Comparison of ENCODE assay signal across 9 cellular contexts in genomic region chr12:106288510-106289195, GRCh38. TPM values are rescaled to one million over a fixed set of nuclear protein-coding genes. Genes with fewer than 3 reads are reported as not detected.
DNase-seq lines count a peak whose midpoint lies in the region; ATAC-seq and TF ChIP-seq lines count a peak whose summit lies in the region.
"Had no signal": no experiment of that assay in that cellular context is flagged by ENCODE, and none has a peak within 500 bp of the region (broad histone marks: within the 10 kb centered on the region; RNA-seq: fewer than 3 reads in every experiment).

No MANE protein-coding gene starts in this region.

- no peaks in the 10 kb centered on the region for H3K36me3 Mint-ChIP-seq in GM23338 (ENCODE audit: low read depth)
- no peaks in the 10 kb centered on the region for H3K36me3 Mint-ChIP-seq in activated T-helper 1 cell treated with anti-CD3 and anti-CD28 coated beads, Interleukin-12 subunit alpha, Interleukin-12 subunit beta, Interleukin-2, Interleukin-4 antibody, amounts not matched to agents 30 ng/mL and 10 ng/mL and 1 ng/mL, durations not matched to agents 14 hours and 24 hours and 36 hours (ENCODE audit: low read depth)

- H3K9me2 ChIP-seq in GM23338 (ENCODE audit: insufficient read depth) (no peaks in the 10 kb centered on the region), PC-9 (ENCODE audit: insufficient read depth) (no peaks in the 10 kb centered on the region)

- no peak overlapping the region for H3K4me3 Mint-ChIP-seq in GM23338
- no peak overlapping the region for H3K4me3 Mint-ChIP-seq in activated T-helper 1 cell treated with anti-CD3 and anti-CD28 coated beads, Interleukin-12 subunit alpha, Interleukin-12 subunit beta, Interleukin-2, Interleukin-4 antibody, amounts not matched to agents 30 ng/mL and 10 ng/mL and 1 ng/mL, durations not matched to agents 14 hours and 24 hours and 36 hours

- ATAC-seq in GM23338: no peak
- no peak for ATAC-seq in GM18517 (IDR thresholded peaks at IDR 0.05; ENCODE audit: unreplicated experiment)

- H3K4me1 ChIP-seq in GM23338 (ENCODE audit: insufficient read depth) (no peaks in the 10 kb centered on the region), PC-9 (replicated peaks; ENCODE audit: insufficient read depth) (peaks cover 40% of the 10 kb centered on the region)

- POLR2A ChIA-PET in PC-9 (lab: Charles Lee; ENCODE audit: unreplicated experiment): no interaction called here

- H4K20me1 ChIP-seq in GM23338 (replicated peaks; ENCODE audit: insufficient read depth) (no peaks in the 10 kb centered on the region), PC-9 (ENCODE audit: insufficient read depth) (no peaks in the 10 kb centered on the region)

- H3K36me3 ChIP-seq in GM23338 (ENCODE audit: insufficient read depth) (no peaks in the 10 kb centered on the region), PC-9 (ENCODE audit: low read depth) (no peaks in the 10 kb centered on the region)

- no peaks in the 10 kb centered on the region for H3K9me3 Mint-ChIP-seq in GM23338
- H3K9me3 Mint-ChIP-seq in activated T-helper 1 cell treated with anti-CD3 and anti-CD28 coated beads, Interleukin-12 subunit alpha, Interleukin-12 subunit beta, Interleukin-2, Interleukin-4 antibody, amounts not matched to agents 30 ng/mL and 10 ng/mL and 1 ng/mL, durations not matched to agents 14 hours and 24 hours and 36 hours: no peaks in the 10 kb centered on the region

- H2AFZ ChIP-seq in GM23338 (peak overlapping the region; percentile 56), PC-9 (peak overlapping the region; percentile 78)

- H3K4me3 ChIP-seq in GM23338 (no peak overlapping the region), PC-9 (no peak overlapping the region)

- H3K27me3 Mint-ChIP-seq in GM23338 (ENCODE audit: insufficient read depth, low read depth, poor library complexity): no peaks in the 10 kb centered on the region
- H3K27me3 Mint-ChIP-seq in activated T-helper 1 cell treated with anti-CD3 and anti-CD28 coated beads, Interleukin-12 subunit alpha, Interleukin-12 subunit beta, Interleukin-2, Interleukin-4 antibody, amounts not matched to agents 30 ng/mL and 10 ng/mL and 1 ng/mL, durations not matched to agents 14 hours and 24 hours and 36 hours (ENCODE audit: insufficient read depth): peaks cover 7% of the 10 kb centered on the region

- no peaks in the 10 kb centered on the region for H3K4me1 Mint-ChIP-seq in GM23338
- H3K4me1 Mint-ChIP-seq in activated T-helper 1 cell treated with anti-CD3 and anti-CD28 coated beads, Interleukin-12 subunit alpha, Interleukin-12 subunit beta, Interleukin-2, Interleukin-4 antibody, amounts not matched to agents 30 ng/mL and 10 ng/mL and 1 ng/mL, durations not matched to agents 14 hours and 24 hours and 36 hours (ENCODE audit: low read depth): peaks cover 24% of the 10 kb centered on the region

- no peak overlapping the region for H3K27ac Mint-ChIP-seq in GM23338
- no peak overlapping the region for H3K27ac Mint-ChIP-seq in activated T-helper 1 cell treated with anti-CD3 and anti-CD28 coated beads, Interleukin-12 subunit alpha, Interleukin-12 subunit beta, Interleukin-2, Interleukin-4 antibody, amounts not matched to agents 30 ng/mL and 10 ng/mL and 1 ng/mL, durations not matched to agents 14 hours and 24 hours and 36 hours

- intact Hi-C loops in PC-9 (cut with micrococcal nuclease; ENCODE audit: unreplicated experiment): no loop called here
- intact Hi-C loops in activated T-helper 1 cell treated with anti-CD3 and anti-CD28 coated beads, Interleukin-12 subunit alpha, Interleukin-12 subunit beta, Interleukin-2, Interleukin-4 antibody, amounts not matched to agents 30 ng/mL and 10 ng/mL and 1 ng/mL, durations not matched to agents 14 hours and 24 hours and 36 hours (cut with micrococcal nuclease): no loop called here

- TF ChIP-seq CTCF in GM23338 (conservative IDR thresholded peaks at IDR 0.05; ENCODE audit: low read depth in 2 of 2) (no peak), PC-9 (conservative IDR thresholded peaks at IDR 0.05) (no peak)

- no peaks in the 10 kb centered on the region; the same call in 1 of the 2 replicates for H3K9me3 ChIP-seq in PC-9 (ENCODE audit: insufficient read depth, low read depth)

- CTCF ChIA-PET in PC-9 (lab: Charles Lee): interaction anchor here (0.6 kb wide), 1 partner anchor 732 kb away, joined by 3 read pairs; no protein-coding TSS in a partner anchor

- H3K27ac ChIP-seq in GM23338 (ENCODE audit: low read depth): no peak overlapping the region
- H3K27ac ChIP-seq in PC-9: peak overlapping the region; percentile 98

- H3K4me2 ChIP-seq in GM23338 (no peak overlapping the region), PC-9 (peak overlapping the region; percentile 27)

- H3F3A ChIP-seq in GM23338 (replicated peaks; ENCODE audit: low read depth) (no peaks in the 10 kb centered on the region), PC-9 (ENCODE audit: insufficient read depth, low read depth) (peaks cover 22% of the 10 kb centered on the region)

- no peaks in the 10 kb centered on the region for H3K79me2 ChIP-seq in GM23338 (replicated peaks; ENCODE audit: insufficient read depth)
- no peaks in the 10 kb centered on the region for H3K79me2 ChIP-seq in PC-9 (ENCODE audit: low read depth)

- no peak for DNase-seq in GM23338 (ENCODE audit: low spot score)
- peak; percentile 41 to 91 for DNase-seq in PC-9
- DNase-seq in dermis blood vessel endothelial cell: peak; percentile 79
- peak; percentile 30 for DNase-seq in stimulated activated CD4-positive, alpha-beta T cell treated with anti-CD3 and anti-CD28 coated beads, Interleukin-4, amount 100 ng/mL, for 1 hour
- DNase-seq in NCI-H524 (lab: John Stamatoyannopoulos, UW): no peak
- DNase-seq in midbrain (lab: John Stamatoyannopoulos, UW): no peak
- DNase-seq in activated T-helper 1 cell treated with anti-CD3 and anti-CD28 coated beads, Interleukin-12 subunit alpha, Interleukin-12 subunit beta, Interleukin-2, Interleukin-4 antibody, amounts not matched to agents 30 ng/mL and 10 ng/mL and 1 ng/mL, durations not matched to agents 14 hours and 24 hours and 36 hours (ENCODE audit: low spot score): no peak
- DNase-seq: T-helper 9 cell had no signal

- BruUV-seq in PC-9 (replicated peaks; lab: Mats Ljungman, UMichigan): no TSS peak

- no peaks in the 10 kb centered on the region for H3K27me3 ChIP-seq in GM23338 (ENCODE audit: insufficient read depth)
- no peaks in the 10 kb centered on the region for H3K27me3 ChIP-seq in PC-9 (ENCODE audit: insufficient read depth, low read depth)

TF ChIP-seq in GM23338, 12 proteins besides CTCF, POLR2A, EP300 and RAD21:
- TF ChIP-seq EZH2phosphoT487 (IDR thresholded peaks at IDR 0.05; ENCODE audit: unreplicated experiment): no peak
- no peak for TF ChIP-seq ZNF114 (CRISPR knock-in tag; IDR thresholded peaks at IDR 0.05)

RNA-seq across cellular contexts. Expression of gene TCP11L2, which starts 13.9 kb away (rescaled TPM):
- 4.4 and 5.2 TPM in 2 replicates for total RNA-seq in GM23338 (2014; rRNA removed; shearing (Covaris generic))
- 1.4 and 2.4 TPM in 2 replicates for polyA plus RNA-seq in GM23338 (2016; fragmentation: Nextera tagmentation; extraction: Ambion mirVana)
- total RNA-seq in PC-9 (2021) (34.6 and 35.1 TPM in 2 replicates), dermis blood vessel endothelial cell (49.0 and 64.5 TPM in 2 replicates)
- 4.0 and 4.3 TPM in 2 replicates for total RNA-seq in activated T-helper 1 cell treated with anti-CD3 and anti-CD28 coated beads, Interleukin-12 subunit alpha, Interleukin-12 subunit beta, Interleukin-2, Interleukin-4 antibody, amounts not matched to agents 30 ng/mL and 10 ng/mL and 1 ng/mL, durations not matched to agents 14 hours and 24 hours and 36 hours

RNA-seq across cellular contexts. Expression of gene CKAP4, which starts 40.8 kb away (rescaled TPM):
- 54.8 and 58.8 TPM in 2 replicates for total RNA-seq in GM23338 (2014; rRNA removed; shearing (Covaris generic))
- 32.3 and 35.2 TPM in 2 replicates for polyA plus RNA-seq in GM23338 (2016; fragmentation: Nextera tagmentation; extraction: Ambion mirVana)
- 73.6 and 81.5 TPM in 2 replicates for total RNA-seq in PC-9 (2021)
- total RNA-seq in dermis blood vessel endothelial cell: 72.7 and 111 TPM in 2 replicates
- 4.8 and 5.1 TPM in 2 replicates for total RNA-seq in activated T-helper 1 cell treated with anti-CD3 and anti-CD28 coated beads, Interleukin-12 subunit alpha, Interleukin-12 subunit beta, Interleukin-2, Interleukin-4 antibody, amounts not matched to agents 30 ng/mL and 10 ng/mL and 1 ng/mL, durations not matched to agents 14 hours and 24 hours and 36 hours

Comparison
In these comparisons a context has a peak if more than half of its experiments do, and no peak if none do; other contexts are left out.
1. DNase-seq: peak in PC-9 (2 of 2), dermis blood vessel endothelial cell (single experiment) and stimulated activated CD4-positive, alpha-beta T cell treated with anti-CD3 and anti-CD28 coated beads, Interleukin-4, amount 100 ng/mL, for 1 hour (single experiment); none in GM23338 (single experiment), NCI-H524 (0 of 2), midbrain (single experiment) and activated T-helper 1 cell treated with anti-CD3 and anti-CD28 coated beads, Interleukin-12 subunit alpha, Interleukin-12 subunit beta, Interleukin-2, Interleukin-4 antibody, amounts not matched to agents 30 ng/mL and 10 ng/mL and 1 ng/mL, durations not matched to agents 14 hours and 24 hours and 36 hours (single experiment).